Comparison of ENCODE assay signal across 6 cellular contexts in genomic region chr19:14434157-14434501, GRCh38. TPM values are rescaled to one million over a fixed set of nuclear protein-coding genes. Genes with fewer than 3 reads are reported as not detected.
DNase-seq lines count a peak whose midpoint lies in the region; ATAC-seq and TF ChIP-seq lines count a peak whose summit lies in the region.

No MANE protein-coding gene starts in this region.

- H2AFZ ChIP-seq in SK-N-SH (ENCODE audit: low read depth): 0 out of 2 replicates have a peak overlapping the region, but pooled peaks have one; percentile 59

- no peak for TF ChIP-seq EP300 in SK-N-SH (IDR thresholded peaks at IDR 0.05; ENCODE audit: borderline replicate concordance in 1 of 2, low read depth in 1 of 2, low read length in 1 of 2)

- H3K27me3 ChIP-seq in SK-N-SH (ENCODE audit: insufficient read depth) (no peaks in the 10 kb centered on the region), iPS-20b (ENCODE audit: insufficient read depth, low read length) (peaks cover 16% of the 10 kb centered on the region; the same call in 1 of the 2 replicates)

- H4K20me1 ChIP-seq in SK-N-SH (ENCODE audit: insufficient read depth): peaks cover 25% of the 10 kb centered on the region

- H3K36me3 ChIP-seq in SK-N-SH (replicated peaks in 1 of 2; ENCODE audit: control insufficient read depth in 1 of 2, insufficient read depth in 2 of 2, low read length in 1 of 2) (no peaks in the 10 kb centered on the region), iPS-20b (ENCODE audit: insufficient read depth, low read depth, low read length) (no peaks in the 10 kb centered on the region)

- TF ChIP-seq CTCF in SK-N-SH (IDR thresholded peaks at IDR 0.05): peak; percentile 10

- CTCF ChIA-PET in SK-N-SH (lab: Yijun Ruan, JAX): interaction anchor here (0.6 to 1.6 kb wide), 9 partner anchors 11 to 297 kb away, joined by 3 to 5 read pairs (median 3); partner anchors contain the start of genes ASF1B and DDX39A

- no peak for ATAC-seq in GM21576 (IDR thresholded peaks at IDR 0.05; ENCODE audit: unreplicated experiment)

- WGBS in SK-N-SH (ENCODE audit: low lambda C conversion rate): no CpG with 5 or more reads among the region's 4 CpGs

- H3K79me2 ChIP-seq in SK-N-SH (ENCODE audit: insufficient read depth): peaks cover 67% of the 10 kb centered on the region

- peak overlapping the region; percentile 82; the same call in 1 of the 2 replicates for H3K4me3 ChIP-seq in GM08714 (ENCODE audit: low read length)
- H3K4me3 ChIP-seq in SK-N-SH (ENCODE audit: low read depth in 2 of 2, low read length in 1 of 2): peak overlapping the region; percentile 64 to 74
- H3K4me3 ChIP-seq in iPS-20b (ENCODE audit: low read length): peak overlapping the region; percentile 75

- H3K4me2 ChIP-seq in SK-N-SH: peak overlapping the region; percentile 100

- H3K4me1 ChIP-seq in SK-N-SH (ENCODE audit: control insufficient read depth in 1 of 2, insufficient read depth in 2 of 2, low read depth in 1 of 2, low read length in 1 of 2) (peaks cover 6 to 16% of the 10 kb centered on the region in 2 experiments; a peak in 3 of 4 replicates), iPS-20b (ENCODE audit: insufficient read depth, low read length) (peaks cover 4% of the 10 kb centered on the region; the same call in 1 of the 2 replicates)

- H3K9me3 ChIP-seq in SK-N-SH: no peaks in the 10 kb centered on the region
- no peaks in the 10 kb centered on the region for H3K9me3 ChIP-seq in iPS-20b (ENCODE audit: insufficient read depth, low read depth, low read length)

- peak; percentile 14; the same call in 1 of the 2 replicates for TF ChIP-seq RAD21 in SK-N-SH (IDR thresholded peaks at IDR 0.05; ENCODE audit: low read length)

- H3K9me2 ChIP-seq in SK-N-SH: no peaks in the 10 kb centered on the region

- H3F3A ChIP-seq in SK-N-SH (replicated peaks; ENCODE audit: insufficient read depth): peaks cover 13% of the 10 kb centered on the region

- H3K27ac ChIP-seq in SK-N-SH (ENCODE audit: low read depth in 2 of 2, low read length in 1 of 2): peak overlapping the region; percentile 69 to 88
- no peak overlapping the region for H3K27ac ChIP-seq in iPS-20b (ENCODE audit: low read length)

- H3K9ac ChIP-seq in SK-N-SH (peak overlapping the region; percentile 82; the same call in 1 of the 2 replicates), iPS-20b (ENCODE audit: low read depth, low read length) (peak overlapping the region; percentile 65; the same call in 1 of the 2 replicates)

- POLR2A ChIA-PET in SK-N-SH (lab: Yijun Ruan, JAX): no interaction called here

- DNase-seq in SK-N-SH (peak; percentile 70), iPS-NIHi7 (ENCODE audit: extremely low spot score) (no peak)
- DNase-seq in stimulated activated CD8-positive, alpha-beta memory T cell treated with anti-CD3 and anti-CD28 coated beads, Interleukin-4, amount 100 ng/mL, for 48 hours: no peak

TF ChIP-seq in SK-N-SH, 30 proteins besides CTCF, POLR2A, EP300 and RAD21:
- TF ChIP-seq SMC3 (IDR thresholded peaks at IDR 0.05; ENCODE audit: low read depth, low read length) (peak; percentile 30; the same call in 1 of the 2 replicates), EZH2phosphoT487 (IDR thresholded peaks at IDR 0.05; ENCODE audit: borderline replicate concordance, low read depth) (no peak), MXI1 (IDR thresholded peaks at IDR 0.05; ENCODE audit: low read depth, low read length) (peak; percentile 85), PBX3 (IDR thresholded peaks at IDR 0.05) (no peak)
- TF ChIP-seq, protein P1, sequence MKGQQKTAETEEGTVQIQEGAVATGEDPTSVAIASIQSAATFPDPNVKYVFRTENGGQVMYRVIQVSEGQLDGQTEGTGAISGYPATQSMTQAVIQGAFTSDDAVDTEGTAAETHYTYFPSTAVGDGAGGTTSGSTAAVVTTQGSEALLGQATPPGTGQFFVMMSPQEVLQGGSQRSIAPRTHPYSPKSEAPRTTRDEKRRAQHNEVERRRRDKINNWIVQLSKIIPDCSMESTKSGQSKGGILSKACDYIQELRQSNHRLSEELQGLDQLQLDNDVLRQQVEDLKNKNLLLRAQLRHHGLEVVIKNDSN (IDR thresholded peaks at IDR 0.05; ENCODE audit: borderline replicate concordance, low read depth): peak; percentile 69

RNA-seq across cellular contexts. Expression of gene PKN1, which starts 1.0 kb away (rescaled TPM):
- 68.0 and 99.6 TPM in 2 replicates for polyA plus RNA-seq in SK-N-SH (2012; rRNA removed)
- polyA plus RNA-seq in SK-N-SH (2012; cell fraction: cytosol; rRNA removed): 43.0 and 58.2 TPM in 2 replicates
- polyA plus RNA-seq in SK-N-SH (2012; cell fraction: nucleus; rRNA removed): 85.8 and 112 TPM in 2 replicates

RNA-seq across cellular contexts. Expression of gene DDX39A, which starts 15.0 kb away (rescaled TPM):
- 78.0 and 88.8 TPM in 2 replicates for polyA plus RNA-seq in SK-N-SH (2012; rRNA removed)
- polyA plus RNA-seq in SK-N-SH (2012; cell fraction: cytosol; rRNA removed): 29.8 and 45.2 TPM in 2 replicates
- polyA plus RNA-seq in SK-N-SH (2012; cell fraction: nucleus; rRNA removed): 401 and 481 TPM in 2 replicates

RNA-seq across cellular contexts. Expression of gene PTGER1, which starts 41.0 kb away (rescaled TPM):
- polyA plus RNA-seq in SK-N-SH (2012; rRNA removed): 4.6 and 6.0 TPM in 2 replicates
- polyA plus RNA-seq in SK-N-SH (2012; cell fraction: cytosol; rRNA removed): 2.0 and 3.4 TPM in 2 replicates
- 2.4 and 3.9 TPM in 2 replicates for polyA plus RNA-seq in SK-N-SH (2012; cell fraction: nucleus; rRNA removed)

RNA-seq across cellular contexts. Expression of gene ADGRE5, which starts 52.9 kb away (rescaled TPM):
- 4.0 and 5.5 TPM in 2 replicates for polyA plus RNA-seq in SK-N-SH (2012; rRNA removed)
- polyA plus RNA-seq in SK-N-SH (2012; cell fraction: cytosol; rRNA removed): 2.7 and 3.2 TPM in 2 replicates
- 11.3 TPM in 2 replicates for polyA plus RNA-seq in SK-N-SH (2012; cell fraction: nucleus; rRNA removed)
